Comparison of ENCODE assay signal across 16 cellular contexts in genomic region chr19:36149673-36150406, GRCh38. TPM values are rescaled to one million over a fixed set of nuclear protein-coding genes. Genes with fewer than 3 reads are reported as not detected.
DNase-seq lines count a peak whose midpoint lies in the region; ATAC-seq, FAIRE-seq and TF ChIP-seq lines count a peak whose summit lies in the region.
"Had no signal": no experiment of that assay in that cellular context is flagged by ENCODE, and none has a peak within 500 bp of the region (broad histone marks: within the 10 kb centered on the region; RNA-seq: fewer than 3 reads in every experiment).

No MANE protein-coding gene starts in this region.

- peaks cover 34 to 61% of the 10 kb centered on the region in 2 experiments for H3K36me3 ChIP-seq in HCT116 (ENCODE audit: control insufficient read depth in 1 of 2, insufficient read depth in 2 of 2, low read length in 2 of 2)
- H3K36me3 ChIP-seq in GM12878 (ENCODE audit: control insufficient read depth in 2 of 2, insufficient read depth in 2 of 2, low read length in 1 of 2) = peaks cover 14 to 19% of the 10 kb centered on the region in 2 experiments
- H3K36me3 ChIP-seq in keratinocyte (ENCODE audit: control insufficient read depth in 2 of 2, extremely low read depth in 1 of 2, insufficient read depth in 2 of 2, low read length in 2 of 2) = peaks cover 29 to 46% of the 10 kb centered on the region in 2 experiments
- H3K36me3 ChIP-seq in vagina = peaks cover 0 to 56% of the 10 kb centered on the region in 2 donors

- TF ChIP-seq RAD21 in HCT116 (IDR thresholded peaks at IDR 0.05; ENCODE audit: low read depth) (no peak), GM12878 (IDR thresholded peaks at IDR 0.05; ENCODE audit: insufficient read depth, low read depth, low read length) (no peak)

- dilution Hi-C loops in keratinocyte (cut with MboI; ENCODE audit: extremely low pct_ligation_motif_present, low sequenced_read_pairs) = no loop called here

- H3K9me1 ChIP-seq in keratinocyte (ENCODE audit: control insufficient read depth, extremely low read depth, insufficient read depth, low read length) = peaks cover 2% of the 10 kb centered on the region

- RAD21 ChIA-PET in HCT116 (lab: Charles Lee; ENCODE audit: low non-redundant PET in 1 of 2, low total read pairs in 2 of 2, uncharacterized antibody in 2 of 2, unreplicated experiment in 2 of 2) (no interaction called here), GM12878 (lab: Charles Lee; ENCODE audit: unreplicated experiment) (no interaction called here)

- WGBS in GM12878 (ENCODE audit: insufficient coverage, insufficient replicate concordance, low lambda C conversion rate, missing lambda C conversion rate) = 95% methylated on average over 13 of the region's 13 CpGs

- in situ Hi-C loops in GM12878 (cut with MboI) = no loop called here

- H3K4me3 Mint-ChIP-seq in T-cell = no peak overlapping the region
- H3K4me3 Mint-ChIP-seq: activated CD4-positive, alpha-beta T cell treated with anti-CD3 and anti-CD28 coated beads for 36 hours; activated T-cell treated with anti-CD3 and anti-CD28 coated beads, Interleukin-2, amount 50 U/mL, for 24 hours; dendritic cell treated with granulocyte-macrophage colony-stimulating factor and Interleukin-4, amounts not matched to agents 40 ng/mL and 50 ng/mL, for 4 days; naive thymus-derived CD4-positive, alpha-beta T cell had no signal

- H3K9me3 Mint-ChIP-seq in T-cell = no peaks in the 10 kb centered on the region
- H3K9me3 Mint-ChIP-seq: activated T-cell treated with anti-CD3 and anti-CD28 coated beads, Interleukin-2, amount 50 U/mL, for 24 hours; dendritic cell treated with granulocyte-macrophage colony-stimulating factor and Interleukin-4, amounts not matched to agents 40 ng/mL and 50 ng/mL, for 4 days; naive thymus-derived CD4-positive, alpha-beta T cell had no signal

- H3K9me2 ChIP-seq in HCT116 (ENCODE audit: insufficient read depth) = no peaks in the 10 kb centered on the region

- POLR2A ChIA-PET in HCT116 (lab: Charles Lee) (interaction anchor here (1.4 kb wide), 1 partner anchor 22 kb away, joined by 4 read pairs; no protein-coding TSS in a partner anchor), GM12878 (lab: Charles Lee) (no interaction called here), T-cell (lab: Charles Lee) (no interaction called here)

- H3K4me1 ChIP-seq in HCT116 (ENCODE audit: control insufficient read depth in 1 of 2, insufficient read depth in 2 of 2, low read length in 2 of 2) = no peaks in the 10 kb centered on the region
- H3K4me1 ChIP-seq in GM12878 (ENCODE audit: control insufficient read depth, insufficient read depth, low read length) = no peaks in the 10 kb centered on the region
- H3K4me1 ChIP-seq in keratinocyte (ENCODE audit: control insufficient read depth, extremely low read depth, insufficient read depth, low read length) = peaks cover 41% of the 10 kb centered on the region
- peaks cover 28% of the 10 kb centered on the region for H3K4me1 ChIP-seq in vagina

- TF ChIP-seq POLR2A in HCT116 (IDR thresholded peaks at IDR 0.05; ENCODE audit: borderline replicate concordance, extremely low read depth, insufficient read depth, insufficient read length) (no peak), GM12878 (IDR thresholded peaks at IDR 0.05; ENCODE audit: low read depth, low read length) (no peak), vagina (IDR thresholded peaks at IDR 0.05) (no peak)

- H3K27me3 ChIP-seq in HCT116 (ENCODE audit: insufficient read depth, low read length) (no peaks in the 10 kb centered on the region), GM12878 (replicated peaks in 1 of 2; ENCODE audit: control insufficient read depth in 2 of 2, insufficient read depth in 2 of 2, low read length in 1 of 2) (no peaks in the 10 kb centered on the region), keratinocyte (ENCODE audit: control insufficient read depth, extremely low read depth, insufficient read depth, low read length) (no peaks in the 10 kb centered on the region), vagina (no peaks in the 10 kb centered on the region)

- DNase-seq in HCT116 (ENCODE audit: low read depth, low spot score) (no peak), GM12878 (ENCODE audit: low read depth, low spot score) (no peak), keratinocyte (ENCODE audit: low read depth, low spot score) (no peak), NAMALWA (ENCODE audit: low spot score) (no peak), vagina (ENCODE audit: extremely low spot score in 2 of 2) (no peak), T-cell (no peak)
- DNase-seq: activated CD4-positive, alpha-beta T cell treated with anti-CD3 and anti-CD28 coated beads for 36 hours; activated T-cell treated with anti-CD3 and anti-CD28 coated beads, Interleukin-2, amount 50 U/mL, for 24 hours; naive thymus-derived CD4-positive, alpha-beta T cell; NCI-H1105 treated with DMSO at 0.1 percent for 48 hours; NCI-H510A treated with DMSO at 0.1 percent for 48 hours; retina; stimulated activated CD4-positive, alpha-beta T cell treated with anti-CD3 and anti-CD28 coated beads, Interleukin-4, amount 100 ng/mL, for 24 hours; stimulated activated naive CD4-positive, alpha-beta T cell had no signal

- no peak for TF ChIP-seq EP300 in GM12878 (IDR thresholded peaks at IDR 0.05; ENCODE audit: borderline replicate concordance in 1 of 2, control insufficient read depth in 1 of 2, low read depth in 2 of 2, low read length in 2 of 2)

- H3K4me2 ChIP-seq in HCT116 (ENCODE audit: low read length) (no peak overlapping the region), GM12878 (ENCODE audit: control insufficient read depth, insufficient read depth) (no peak overlapping the region), keratinocyte (ENCODE audit: control insufficient read depth, extremely low read depth, insufficient read depth, low read depth, low read length) (peak overlapping the region; percentile 17)

- H4K20me1 ChIP-seq in HCT116 (ENCODE audit: insufficient read depth) = no peaks in the 10 kb centered on the region
- H4K20me1 ChIP-seq in GM12878 (ENCODE audit: control insufficient read depth, insufficient read depth) = no peaks in the 10 kb centered on the region
- peaks cover 10% of the 10 kb centered on the region for H4K20me1 ChIP-seq in keratinocyte (ENCODE audit: control insufficient read depth, extremely low read depth, insufficient read depth, low read length)

- H3K36me3 Mint-ChIP-seq in T-cell = peaks cover 41% of the 10 kb centered on the region

- no peaks in the 10 kb centered on the region for H3K27me3 Mint-ChIP-seq in T-cell
- H3K27me3 Mint-ChIP-seq: activated CD4-positive, alpha-beta T cell treated with anti-CD3 and anti-CD28 coated beads for 36 hours; activated T-cell treated with anti-CD3 and anti-CD28 coated beads, Interleukin-2, amount 50 U/mL, for 24 hours; dendritic cell treated with granulocyte-macrophage colony-stimulating factor and Interleukin-4, amounts not matched to agents 40 ng/mL and 50 ng/mL, for 4 days; naive thymus-derived CD4-positive, alpha-beta T cell had no signal

- BruUV-seq in HCT116 (replicated peaks; lab: Mats Ljungman, UMichigan) = TSS peak; percentile 57
- BruUV-seq in GM12878 (replicated peaks; lab: Mats Ljungman, UMichigan) = TSS peak; percentile 52

- TF ChIP-seq CTCF in HCT116 (IDR thresholded peaks at IDR 0.05 in 2 of 3, conservative IDR thresholded peaks at IDR 0.05 in 1 of 3; ENCODE audit: borderline replicate concordance in 1 of 3, insufficient read depth in 1 of 3, low read depth in 2 of 3, low read length in 2 of 3) (no peak), GM12878 (IDR thresholded peaks at IDR 0.05 in 2 of 3, conservative IDR thresholded peaks at IDR 0.05 in 1 of 3; ENCODE audit: control insufficient read depth in 2 of 3, extremely low read depth in 1 of 3, insufficient read depth in 1 of 3, low read depth in 3 of 3, low read length in 3 of 3) (no peak), keratinocyte (optimal IDR thresholded peaks at IDR 0.05 in 1 of 3, IDR thresholded peaks at IDR 0.05 in 1 of 3, conservative IDR thresholded peaks at IDR 0.05 in 1 of 3; ENCODE audit: extremely low read depth in 1 of 3, insufficient read depth in 2 of 3, low read length in 3 of 3) (no peak), vagina (IDR thresholded peaks at IDR 0.05) (no peak)

- H3K4me3 ChIP-seq in HCT116 (replicated peaks in 1 of 2; ENCODE audit: low read depth in 1 of 2, low read length in 2 of 2) (no peak overlapping the region), GM12878 (no peak overlapping the region), keratinocyte (ENCODE audit: control insufficient read depth in 2 of 3, extremely low read depth in 1 of 3, insufficient read depth in 2 of 3, low read depth in 1 of 3, low read length in 3 of 3) (no peak overlapping the region), vagina (no peak overlapping the region)

- H3K27ac ChIP-seq in HCT116 (ENCODE audit: low read depth, low read length) (no peak overlapping the region), GM12878 (ENCODE audit: control insufficient read depth, insufficient read depth) (no peak overlapping the region), keratinocyte (ENCODE audit: control insufficient read depth, insufficient read depth, low read length) (peak overlapping the region; percentile 47), vagina (no peak overlapping the region)

- FAIRE-seq in GM12878 (lab: Jason Lieb, UNC) (no peak), keratinocyte (lab: Jason Lieb, UNC) (peak; percentile 99)

- intact Hi-C loops in HCT116 (cut with micrococcal nuclease) = no loop called here
- intact Hi-C loops in GM12878 (cut with micrococcal nuclease; ENCODE audit: unreplicated experiment) = no loop called here
- intact Hi-C loops in vagina (cut with DNase I) = loop anchor here (10.0 kb wide), 1 partner anchor 1475 kb away; the partner anchor contains the start of genes SCGB2B2 and ZNF302

- ATAC-seq in HCT116 (no peak), GM12878 (no peak), T-cell (replicated peaks in 1 of 4) (no peak)
- ATAC-seq: activated CD4-positive, alpha-beta T cell treated with anti-CD3 and anti-CD28 coated beads for 36 hours; naive thymus-derived CD4-positive, alpha-beta T cell had no signal

- H3K27ac Mint-ChIP-seq in T-cell = no peak overlapping the region
- H3K27ac Mint-ChIP-seq: activated CD4-positive, alpha-beta T cell treated with anti-CD3 and anti-CD28 coated beads for 36 hours; activated T-cell treated with anti-CD3 and anti-CD28 coated beads, Interleukin-2, amount 50 U/mL, for 24 hours; dendritic cell treated with granulocyte-macrophage colony-stimulating factor and Interleukin-4, amounts not matched to agents 40 ng/mL and 50 ng/mL, for 4 days had no signal

- H2AFZ ChIP-seq in HCT116 (ENCODE audit: low read depth, low read length, poor library complexity, severe bottlenecking) (no peak overlapping the region), GM12878 (ENCODE audit: control insufficient read depth, low read depth, low read length) (no peak overlapping the region), keratinocyte (ENCODE audit: control insufficient read depth, low read length) (no peak overlapping the region)

- H3K9me3 ChIP-seq in HCT116 (ENCODE audit: control insufficient read depth in 1 of 2, insufficient read depth in 1 of 2, low read depth in 1 of 2, low read length in 2 of 2) (no peaks in the 10 kb centered on the region), GM12878 (replicated peaks; ENCODE audit: control insufficient read depth, insufficient read depth, low read length) (no peaks in the 10 kb centered on the region), keratinocyte (ENCODE audit: control insufficient read depth, low read depth, low read length) (no peaks in the 10 kb centered on the region), vagina (no peaks in the 10 kb centered on the region)

- SMC1A ChIA-PET in GM12878 (lab: Charles Lee; ENCODE audit: uncharacterized antibody, unreplicated experiment) = no interaction called here

- CTCF ChIA-PET in HCT116 (lab: Charles Lee) (no interaction called here), GM12878 (lab: Yijun Ruan, JAX) (no interaction called here), T-cell (lab: Charles Lee) (interaction anchor here in 1 of 2 donors (0.5 to 0.6 kb wide), 2 partner anchors 47 to 75 kb away, joined by 3 read pairs; no protein-coding TSS in a partner anchor)

- H3K9ac ChIP-seq in HCT116 (ENCODE audit: low read length) (no peak overlapping the region), GM12878 (ENCODE audit: control insufficient read depth, insufficient read depth, low read length) (no peak overlapping the region), keratinocyte (ENCODE audit: control insufficient read depth, extremely low read depth, insufficient read depth, low read length) (peak overlapping the region; percentile 20)

- H3K79me2 ChIP-seq in HCT116 (ENCODE audit: insufficient read depth, low read length) = peaks cover 27% of the 10 kb centered on the region
- H3K79me2 ChIP-seq in GM12878 (ENCODE audit: control insufficient read depth, insufficient read depth, low read length) = no peaks in the 10 kb centered on the region
- peaks cover 3% of the 10 kb centered on the region for H3K79me2 ChIP-seq in keratinocyte (ENCODE audit: control insufficient read depth, insufficient read depth, low read length)

- peaks cover 0 to 3% (median 0%) of the 10 kb centered on the region in 3 donors for H3K4me1 Mint-ChIP-seq in T-cell
- H3K4me1 Mint-ChIP-seq: activated CD4-positive, alpha-beta T cell treated with anti-CD3 and anti-CD28 coated beads for 36 hours had no signal

RNA-seq across cellular contexts. Expression of gene COX7A1, which starts 2.4 kb away (rescaled TPM):
- total RNA-seq in HCT116 (2021; ENCODE audit: unreplicated experiment) (not detected), GM12878 (2014; rRNA removed) (not detected in 2 replicates), GM12878 (2014; rRNA removed; fragmentation: Illumina TruSeq; extraction: Trizol) (not detected in 2 replicates), GM12878 (2021) (not detected in 2 replicates), vagina (33.1 TPM), T-cell (not detected)
- polyA plus RNA-seq in HCT116 (2012) = 0.24 and 0.43 TPM in 2 replicates
- not detected in 2 replicates for total RNA-seq in GM12878 (2013; cell fraction: nucleolus; rRNA removed)
- not detected for polyA plus RNA-seq in GM12878 (2011; ENCODE audit: low read depth)
- polyA plus RNA-seq in GM12878 (2011; rRNA removed) (not detected in 2 replicates), GM12878 (2014; fragmentation: Illumina TruSeq; extraction: Trizol) (not detected in 2 replicates), GM12878 (2014; fragmentation: Nextera tagmentation; extraction: Ambion mirVana) (not detected), GM12878 (2014; rRNA removed) (not detected in 2 replicates), GM12878 (2016; fragmentation: Nextera tagmentation; extraction: Ambion mirVana) (not detected), keratinocyte (1.6 to 7.1 TPM (median 2.6 TPM) in 3 replicates)
- polyA plus RNA-seq in GM12878 (2011; cell fraction: cytosol; rRNA removed) = not detected in 2 replicates
- not detected in 2 replicates for polyA plus RNA-seq in GM12878 (2011; cell fraction: nucleus; rRNA removed)
- polyA plus RNA-seq in GM12878 (2012) = not detected in 2 replicates
- polyA minus RNA-seq in GM12878 (2011; rRNA and poly(A)+ RNA removed) = not detected in 2 replicates
- polyA minus RNA-seq in GM12878 (2011; cell fraction: cytosol; rRNA and poly(A)+ RNA removed) = not detected in 2 replicates
- not detected in 2 replicates for polyA minus RNA-seq in GM12878 (2011; cell fraction: nucleus; rRNA and poly(A)+ RNA removed)
- polyA plus RNA-seq in keratinocyte (2011; ENCODE audit: low read depth) = 3.0 TPM
- polyA plus RNA-seq in keratinocyte (2011; cell fraction: cytosol; rRNA removed) = 3.3 and 49.1 TPM in 2 replicates
- 0.53 and 1.0 TPM in 2 replicates for polyA plus RNA-seq in keratinocyte (2011; cell fraction: nucleus; rRNA removed)
- polyA plus RNA-seq in keratinocyte (2012; ENCODE audit: low replicate concordance) = 6.5 and 34.7 TPM in 2 replicates
- 0.79 to 2.8 TPM (median 1.8 TPM) in 3 replicates for polyA minus RNA-seq in keratinocyte
- polyA minus RNA-seq in keratinocyte (2011; cell fraction: cytosol; rRNA and poly(A)+ RNA removed) = 3.6 TPM
- polyA minus RNA-seq in keratinocyte (2011; cell fraction: nucleus; rRNA and poly(A)+ RNA removed) = not detected in 2 replicates
- total RNA-seq: activated CD4-positive, alpha-beta T cell treated with anti-CD3 and anti-CD28 coated beads for 36 hours; naive thymus-derived CD4-positive, alpha-beta T cell; T-helper 1 cell treated with Interleukin-12 subunit alpha and Interleukin-12 subunit beta and Interleukin-4 antibody, amounts not matched to agents 30 ng/mL and 1 ng/mL, for 36 hours had no signal
- polyA plus RNA-seq: naive thymus-derived CD4-positive, alpha-beta T cell had no signal

RNA-seq across cellular contexts. Expression of gene CAPNS1, which starts 10.0 kb away (rescaled TPM):
- total RNA-seq in HCT116 (2021; ENCODE audit: unreplicated experiment) (621 TPM), GM12878 (2014; rRNA removed) (232 and 266 TPM in 2 replicates), GM12878 (2014; rRNA removed; fragmentation: Illumina TruSeq; extraction: Trizol) (210 and 223 TPM in 2 replicates), GM12878 (2021) (430 and 441 TPM in 2 replicates), vagina (181 TPM), T-cell (100 to 1,000 TPM; 214 to 339 (median 308) TPM)
- 915 and 990 TPM in 2 replicates for polyA plus RNA-seq in HCT116 (2012)
- 53.2 and 61.2 TPM in 2 replicates for total RNA-seq in GM12878 (2013; cell fraction: nucleolus; rRNA removed)
- polyA plus RNA-seq in GM12878 (2011; ENCODE audit: low read depth) = 195 TPM
- polyA plus RNA-seq in GM12878 (2011; rRNA removed) (251 and 562 TPM in 2 replicates), GM12878 (2014; fragmentation: Illumina TruSeq; extraction: Trizol) (366 and 491 TPM in 2 replicates), GM12878 (2014; fragmentation: Nextera tagmentation; extraction: Ambion mirVana) (100 to 1,000 TPM in 1 of 2 experiments, 10 to 100 TPM in 1; 96.9 to 207 TPM), GM12878 (2014; rRNA removed) (355 and 464 TPM in 2 replicates), GM12878 (2016; fragmentation: Nextera tagmentation; extraction: Ambion mirVana) (100 to 1,000 TPM; 124 to 141 TPM), keratinocyte (778 to 884 TPM (median 832 TPM) in 3 replicates)
- polyA plus RNA-seq in GM12878 (2011; cell fraction: cytosol; rRNA removed) = 296 and 342 TPM in 2 replicates
- polyA plus RNA-seq in GM12878 (2011; cell fraction: nucleus; rRNA removed) = 181 and 231 TPM in 2 replicates
- polyA plus RNA-seq in GM12878 (2012) = 375 and 446 TPM in 2 replicates
- 315 and 507 TPM in 2 replicates for polyA minus RNA-seq in GM12878 (2011; rRNA and poly(A)+ RNA removed)
- 177 and 196 TPM in 2 replicates for polyA minus RNA-seq in GM12878 (2011; cell fraction: cytosol; rRNA and poly(A)+ RNA removed)
- 33.4 and 51.8 TPM in 2 replicates for polyA minus RNA-seq in GM12878 (2011; cell fraction: nucleus; rRNA and poly(A)+ RNA removed)
- polyA plus RNA-seq in keratinocyte (2011; ENCODE audit: low read depth) = 277 TPM
- polyA plus RNA-seq in keratinocyte (2011; cell fraction: cytosol; rRNA removed) = 503 and 570 TPM in 2 replicates
- 320 and 355 TPM in 2 replicates for polyA plus RNA-seq in keratinocyte (2011; cell fraction: nucleus; rRNA removed)
- 573 and 1,064 TPM in 2 replicates for polyA plus RNA-seq in keratinocyte (2012; ENCODE audit: low replicate concordance)
- polyA minus RNA-seq in keratinocyte = 875 to 1,429 TPM (median 940 TPM) in 3 replicates
- polyA minus RNA-seq in keratinocyte (2011; cell fraction: cytosol; rRNA and poly(A)+ RNA removed) = 664 TPM
- 173 and 211 TPM in 2 replicates for polyA minus RNA-seq in keratinocyte (2011; cell fraction: nucleus; rRNA and poly(A)+ RNA removed)

RNA-seq across cellular contexts. Expression of gene TBCB, which starts 34.6 kb away (rescaled TPM):
- 141 TPM for total RNA-seq in HCT116 (2021; ENCODE audit: unreplicated experiment)
- 184 and 198 TPM in 2 replicates for polyA plus RNA-seq in HCT116 (2012)
- 24.0 and 32.3 TPM in 2 replicates for total RNA-seq in GM12878 (2013; cell fraction: nucleolus; rRNA removed)
- 141 and 156 TPM in 2 replicates for total RNA-seq in GM12878 (2014; rRNA removed)
- total RNA-seq in GM12878 (2014; rRNA removed; fragmentation: Illumina TruSeq; extraction: Trizol) = 80.1 and 86.0 TPM in 2 replicates
- total RNA-seq in GM12878 (2021) = 117 and 123 TPM in 2 replicates
- 42.7 TPM for polyA plus RNA-seq in GM12878 (2011; ENCODE audit: low read depth)
- polyA plus RNA-seq in GM12878 (2011; rRNA removed) = 102 and 135 TPM in 2 replicates
- polyA plus RNA-seq in GM12878 (2011; cell fraction: cytosol; rRNA removed) = 165 and 212 TPM in 2 replicates
- polyA plus RNA-seq in GM12878 (2011; cell fraction: nucleus; rRNA removed) = 123 and 141 TPM in 2 replicates
- 95.1 and 108 TPM in 2 replicates for polyA plus RNA-seq in GM12878 (2012)
- 50.0 and 83.5 TPM in 2 replicates for polyA plus RNA-seq in GM12878 (2014; fragmentation: Illumina TruSeq; extraction: Trizol)
- 10 to 100 TPM in 1 of 2 experiments, 1 to 10 TPM in 1; 9.4 to 18.3 TPM for polyA plus RNA-seq in GM12878 (2014; fragmentation: Nextera tagmentation; extraction: Ambion mirVana)
- polyA plus RNA-seq in GM12878 (2014; rRNA removed) = 179 and 193 TPM in 2 replicates
- 100 to 1,000 TPM; 186 to 188 TPM for polyA plus RNA-seq in GM12878 (2016; fragmentation: Nextera tagmentation; extraction: Ambion mirVana)
- 70.8 and 125 TPM in 2 replicates for polyA minus RNA-seq in GM12878 (2011; rRNA and poly(A)+ RNA removed)
- polyA minus RNA-seq in GM12878 (2011; cell fraction: cytosol; rRNA and poly(A)+ RNA removed) = 30.5 and 38.1 TPM in 2 replicates
- polyA minus RNA-seq in GM12878 (2011; cell fraction: nucleus; rRNA and poly(A)+ RNA removed) = 14.0 and 22.1 TPM in 2 replicates
- 179 to 193 TPM (median 183 TPM) in 3 replicates for polyA plus RNA-seq in keratinocyte
- polyA plus RNA-seq in keratinocyte (2011; ENCODE audit: low read depth) = 27.1 TPM
- polyA plus RNA-seq in keratinocyte (2011; cell fraction: cytosol; rRNA removed) = 189 and 218 TPM in 2 replicates
- 129 and 137 TPM in 2 replicates for polyA plus RNA-seq in keratinocyte (2011; cell fraction: nucleus; rRNA removed)
- 150 and 230 TPM in 2 replicates for polyA plus RNA-seq in keratinocyte (2012; ENCODE audit: low replicate concordance)
- 111 to 205 TPM (median 156 TPM) in 3 replicates for polyA minus RNA-seq in keratinocyte
- polyA minus RNA-seq in keratinocyte (2011; cell fraction: cytosol; rRNA and poly(A)+ RNA removed) = 167 TPM
- 27.0 and 37.3 TPM in 2 replicates for polyA minus RNA-seq in keratinocyte (2011; cell fraction: nucleus; rRNA and poly(A)+ RNA removed)
- 105 TPM for total RNA-seq in vagina
- total RNA-seq in T-cell = 100 to 1,000 TPM; 111 to 179 (median 150) TPM

RNA-seq across cellular contexts. Expression of gene POLR2I, which starts 35.2 kb away (rescaled TPM):
- total RNA-seq in HCT116 (2021; ENCODE audit: unreplicated experiment) (108 TPM), GM12878 (2014; rRNA removed) (169 and 194 TPM in 2 replicates), GM12878 (2014; rRNA removed; fragmentation: Illumina TruSeq; extraction: Trizol) (80.7 and 85.8 TPM in 2 replicates), GM12878 (2021) (106 and 113 TPM in 2 replicates), vagina (108 TPM), T-cell (10 to 100 TPM; 27.4 to 54.8 (median 50.7) TPM)
- 264 and 295 TPM in 2 replicates for polyA plus RNA-seq in HCT116 (2012)
- 10.8 and 12.2 TPM in 2 replicates for total RNA-seq in GM12878 (2013; cell fraction: nucleolus; rRNA removed)
- polyA plus RNA-seq in GM12878 (2011; ENCODE audit: low read depth) = 85.8 TPM
- polyA plus RNA-seq in GM12878 (2011; rRNA removed) (19.4 and 30.9 TPM in 2 replicates), GM12878 (2014; fragmentation: Illumina TruSeq; extraction: Trizol) (21.3 and 61.9 TPM in 2 replicates), GM12878 (2014; fragmentation: Nextera tagmentation; extraction: Ambion mirVana) (100 to 1,000 TPM; 235 to 269 TPM), GM12878 (2014; rRNA removed) (196 and 211 TPM in 2 replicates), GM12878 (2016; fragmentation: Nextera tagmentation; extraction: Ambion mirVana) (100 to 1,000 TPM; 256 to 272 TPM), keratinocyte (31.3 to 63.2 TPM (median 34.3 TPM) in 3 replicates)
- 72.0 and 156 TPM in 2 replicates for polyA plus RNA-seq in GM12878 (2011; cell fraction: cytosol; rRNA removed)
- 72.5 and 75.7 TPM in 2 replicates for polyA plus RNA-seq in GM12878 (2011; cell fraction: nucleus; rRNA removed)
- polyA plus RNA-seq in GM12878 (2012) = 148 and 162 TPM in 2 replicates
- 81.1 and 122 TPM in 2 replicates for polyA minus RNA-seq in GM12878 (2011; rRNA and poly(A)+ RNA removed)
- 74.6 and 82.4 TPM in 2 replicates for polyA minus RNA-seq in GM12878 (2011; cell fraction: cytosol; rRNA and poly(A)+ RNA removed)
- polyA minus RNA-seq in GM12878 (2011; cell fraction: nucleus; rRNA and poly(A)+ RNA removed) = 37.0 and 51.8 TPM in 2 replicates
- polyA plus RNA-seq in keratinocyte (2011; ENCODE audit: low read depth) = 70.3 TPM
- 43.2 and 86.9 TPM in 2 replicates for polyA plus RNA-seq in keratinocyte (2011; cell fraction: cytosol; rRNA removed)
- 12.1 and 14.1 TPM in 2 replicates for polyA plus RNA-seq in keratinocyte (2011; cell fraction: nucleus; rRNA removed)
- 130 and 164 TPM in 2 replicates for polyA plus RNA-seq in keratinocyte (2012; ENCODE audit: low replicate concordance)
- polyA minus RNA-seq in keratinocyte = 90.8 to 122 TPM (median 105 TPM) in 3 replicates
- polyA minus RNA-seq in keratinocyte (2011; cell fraction: cytosol; rRNA and poly(A)+ RNA removed) = 149 TPM
- 15.4 and 17.1 TPM in 2 replicates for polyA minus RNA-seq in keratinocyte (2011; cell fraction: nucleus; rRNA and poly(A)+ RNA removed)

RNA-seq across cellular contexts. Expression of gene OVOL3, which starts 38.9 kb away (rescaled TPM):
- total RNA-seq in HCT116 (2021; ENCODE audit: unreplicated experiment) (not detected), GM12878 (2014; rRNA removed) (not detected in 2 replicates), GM12878 (2014; rRNA removed; fragmentation: Illumina TruSeq; extraction: Trizol) (not detected in 2 replicates), GM12878 (2021) (not detected in 2 replicates), vagina (not detected), T-cell (not detected)
- polyA plus RNA-seq in HCT116 (2012) = 0.21 TPM in 1 of 2 replicates, not detected in the other
- total RNA-seq in GM12878 (2013; cell fraction: nucleolus; rRNA removed) = not detected in 2 replicates
- not detected for polyA plus RNA-seq in GM12878 (2011; ENCODE audit: low read depth)
- polyA plus RNA-seq in GM12878 (2011; rRNA removed) (not detected in 2 replicates), GM12878 (2014; fragmentation: Illumina TruSeq; extraction: Trizol) (not detected in 2 replicates), GM12878 (2014; fragmentation: Nextera tagmentation; extraction: Ambion mirVana) (not detected), GM12878 (2014; rRNA removed) (not detected in 2 replicates), GM12878 (2016; fragmentation: Nextera tagmentation; extraction: Ambion mirVana) (under 1 TPM in 1 of 2 experiments, not detected in 1; 0.43 TPM), keratinocyte (not detected in 3 replicates)
- polyA plus RNA-seq in GM12878 (2011; cell fraction: cytosol; rRNA removed) = not detected in 2 replicates
- 0.21 TPM in 1 of 2 replicates, not detected in the other for polyA plus RNA-seq in GM12878 (2011; cell fraction: nucleus; rRNA removed)
- polyA plus RNA-seq in GM12878 (2012) = not detected in 2 replicates
- not detected in 2 replicates for polyA minus RNA-seq in GM12878 (2011; rRNA and poly(A)+ RNA removed)
- not detected in 2 replicates for polyA minus RNA-seq in GM12878 (2011; cell fraction: cytosol; rRNA and poly(A)+ RNA removed)
- polyA minus RNA-seq in GM12878 (2011; cell fraction: nucleus; rRNA and poly(A)+ RNA removed) = not detected in 2 replicates
- polyA plus RNA-seq in keratinocyte (2011; ENCODE audit: low read depth) = not detected
- polyA plus RNA-seq in keratinocyte (2011; cell fraction: cytosol; rRNA removed) = not detected in 2 replicates
- not detected in 2 replicates for polyA plus RNA-seq in keratinocyte (2011; cell fraction: nucleus; rRNA removed)
- polyA plus RNA-seq in keratinocyte (2012; ENCODE audit: low replicate concordance) = not detected in 2 replicates
- polyA minus RNA-seq in keratinocyte = not detected in 3 replicates
- not detected for polyA minus RNA-seq in keratinocyte (2011; cell fraction: cytosol; rRNA and poly(A)+ RNA removed)
- polyA minus RNA-seq in keratinocyte (2011; cell fraction: nucleus; rRNA and poly(A)+ RNA removed) = not detected in 2 replicates
- total RNA-seq: activated CD4-positive, alpha-beta T cell treated with anti-CD3 and anti-CD28 coated beads for 36 hours; naive thymus-derived CD4-positive, alpha-beta T cell; T-helper 1 cell treated with Interleukin-12 subunit alpha and Interleukin-12 subunit beta and Interleukin-4 antibody, amounts not matched to agents 30 ng/mL and 1 ng/mL, for 36 hours had no signal
- polyA plus RNA-seq: naive thymus-derived CD4-positive, alpha-beta T cell had no signal

Comparison
In these comparisons a context has a peak if more than half of its experiments do, and no peak if none do; other contexts are left out.
1. RNA of gene COX7A1, which starts 2.4 kb away (total RNA-seq): 33.1 TPM in vagina (single experiment); not detected in HCT116 (single experiment), not detected in GM12878 and not detected in T-cell; every median in the first group is over 10 times any median in the second.